1 cellular context compared by ENCODE assay signal in genomic region chr19:6222884-6223283, GRCh38.
TF ChIP-seq lines count a peak whose summit lies in the region.

No MANE protein-coding gene starts in this region.

TF ChIP-seq in SK-N-SH, 30 proteins besides CTCF, POLR2A, EP300 and RAD21 (continued from another document):
- TF ChIP-seq TEAD4 (IDR thresholded peaks at IDR 0.05; ENCODE audit: borderline replicate concordance, insufficient read depth) (no peak), RFX5 (IDR thresholded peaks at IDR 0.05; ENCODE audit: low read length) (no peak), FOSL2 (IDR thresholded peaks at IDR 0.05; ENCODE audit: borderline replicate concordance, low read depth) (no peak), TCF12 (IDR thresholded peaks at IDR 0.05) (no peak), ZBTB33 (IDR thresholded peaks at IDR 0.05; ENCODE audit: borderline replicate concordance, low read depth) (no peak)
- TF ChIP-seq, protein P1, sequence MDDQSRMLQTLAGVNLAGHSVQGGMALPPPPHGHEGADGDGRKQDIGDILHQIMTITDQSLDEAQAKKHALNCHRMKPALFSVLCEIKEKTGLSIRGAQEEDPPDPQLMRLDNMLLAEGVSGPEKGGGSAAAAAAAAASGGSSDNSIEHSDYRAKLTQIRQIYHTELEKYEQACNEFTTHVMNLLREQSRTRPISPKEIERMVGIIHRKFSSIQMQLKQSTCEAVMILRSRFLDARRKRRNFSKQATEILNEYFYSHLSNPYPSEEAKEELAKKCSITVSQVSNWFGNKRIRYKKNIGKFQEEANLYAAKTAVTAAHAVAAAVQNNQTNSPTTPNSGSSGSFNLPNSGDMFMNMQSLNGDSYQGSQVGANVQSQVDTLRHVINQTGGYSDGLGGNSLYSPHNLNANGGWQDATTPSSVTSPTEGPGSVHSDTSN (IDR thresholded peaks at IDR 0.05) = no peak
